1 cellular context compared by ENCODE assay signal in the genomic region with DNA sequence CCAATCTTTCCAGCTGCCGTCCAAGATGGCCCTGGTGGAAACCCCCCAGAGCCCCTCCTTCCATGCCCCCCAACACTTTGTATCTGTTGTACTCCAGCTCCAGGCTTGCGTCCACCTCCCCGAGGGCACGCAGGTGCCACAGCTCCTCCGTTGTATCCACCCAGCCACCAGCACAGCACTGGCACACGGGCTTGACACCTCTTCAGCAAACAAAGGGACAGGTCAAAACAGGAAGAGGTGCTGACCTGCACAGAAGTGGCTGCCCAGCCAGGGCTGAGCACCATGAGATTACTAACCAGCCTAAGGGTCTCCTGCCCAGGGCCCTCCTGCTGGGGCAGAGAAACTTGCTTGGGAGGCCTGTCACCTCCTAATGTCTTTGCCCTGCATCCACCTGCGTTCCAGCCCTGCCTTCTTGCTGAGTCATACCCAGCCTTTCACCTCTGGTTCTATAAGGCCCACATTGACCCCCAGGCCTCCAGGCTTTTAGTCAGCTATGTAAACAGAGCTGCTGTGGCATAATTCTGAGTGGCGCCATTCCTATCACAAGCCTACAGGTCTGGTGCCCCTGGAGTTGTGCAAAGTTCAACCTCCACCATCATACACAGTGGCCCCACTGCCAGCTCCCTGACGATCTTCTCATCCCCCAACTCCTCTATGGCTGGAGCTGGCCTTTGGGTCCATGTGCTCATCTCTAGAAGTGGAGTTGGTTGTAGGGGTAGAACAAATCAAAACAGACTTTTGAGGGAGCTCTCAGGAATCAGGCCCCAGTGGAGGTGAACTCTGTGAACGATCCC.
TF ChIP-seq lines count a peak whose summit lies in the region.

No MANE protein-coding gene starts in this region.

TF ChIP-seq in HepG2, 621 proteins besides CTCF, POLR2A, EP300 and RAD21 (continued from another document and continues in another):
- TF ChIP-seq, protein P1, sequence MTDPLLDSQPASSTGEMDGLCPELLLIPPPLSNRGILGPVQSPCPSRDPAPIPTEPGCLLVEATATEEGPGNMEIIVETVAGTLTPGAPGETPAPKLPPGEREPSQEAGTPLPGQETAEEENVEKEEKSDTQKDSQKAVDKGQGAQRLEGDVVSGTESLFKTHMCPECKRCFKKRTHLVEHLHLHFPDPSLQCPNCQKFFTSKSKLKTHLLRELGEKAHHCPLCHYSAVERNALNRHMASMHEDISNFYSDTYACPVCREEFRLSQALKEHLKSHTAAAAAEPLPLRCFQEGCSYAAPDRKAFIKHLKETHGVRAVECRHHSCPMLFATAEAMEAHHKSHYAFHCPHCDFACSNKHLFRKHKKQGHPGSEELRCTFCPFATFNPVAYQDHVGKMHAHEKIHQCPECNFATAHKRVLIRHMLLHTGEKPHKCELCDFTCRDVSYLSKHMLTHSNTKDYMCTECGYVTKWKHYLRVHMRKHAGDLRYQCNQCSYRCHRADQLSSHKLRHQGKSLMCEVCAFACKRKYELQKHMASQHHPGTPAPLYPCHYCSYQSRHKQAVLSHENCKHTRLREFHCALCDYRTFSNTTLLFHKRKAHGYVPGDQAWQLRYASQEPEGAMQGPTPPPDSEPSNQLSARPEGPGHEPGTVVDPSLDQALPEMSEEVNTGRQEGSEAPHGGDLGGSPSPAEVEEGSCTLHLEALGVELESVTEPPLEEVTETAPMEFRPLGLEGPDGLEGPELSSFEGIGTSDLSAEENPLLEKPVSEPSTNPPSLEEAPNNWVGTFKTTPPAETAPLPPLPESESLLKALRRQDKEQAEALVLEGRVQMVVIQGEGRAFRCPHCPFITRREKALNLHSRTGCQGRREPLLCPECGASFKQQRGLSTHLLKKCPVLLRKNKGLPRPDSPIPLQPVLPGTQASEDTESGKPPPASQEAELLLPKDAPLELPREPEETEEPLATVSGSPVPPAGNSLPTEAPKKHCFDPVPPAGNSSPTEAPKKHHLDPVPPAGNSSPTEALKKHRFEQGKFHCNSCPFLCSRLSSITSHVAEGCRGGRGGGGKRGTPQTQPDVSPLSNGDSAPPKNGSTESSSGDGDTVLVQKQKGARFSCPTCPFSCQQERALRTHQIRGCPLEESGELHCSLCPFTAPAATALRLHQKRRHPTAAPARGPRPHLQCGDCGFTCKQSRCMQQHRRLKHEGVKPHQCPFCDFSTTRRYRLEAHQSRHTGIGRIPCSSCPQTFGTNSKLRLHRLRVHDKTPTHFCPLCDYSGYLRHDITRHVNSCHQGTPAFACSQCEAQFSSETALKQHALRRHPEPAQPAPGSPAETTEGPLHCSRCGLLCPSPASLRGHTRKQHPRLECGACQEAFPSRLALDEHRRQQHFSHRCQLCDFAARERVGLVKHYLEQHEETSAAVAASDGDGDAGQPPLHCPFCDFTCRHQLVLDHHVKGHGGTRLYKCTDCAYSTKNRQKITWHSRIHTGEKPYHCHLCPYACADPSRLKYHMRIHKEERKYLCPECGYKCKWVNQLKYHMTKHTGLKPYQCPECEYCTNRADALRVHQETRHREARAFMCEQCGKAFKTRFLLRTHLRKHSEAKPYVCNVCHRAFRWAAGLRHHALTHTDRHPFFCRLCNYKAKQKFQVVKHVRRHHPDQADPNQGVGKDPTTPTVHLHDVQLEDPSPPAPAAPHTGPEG (CRISPR knock-in tag; IDR thresholded peaks at IDR 0.05) = 0 out of 2 replicates have a peak, but pooled peaks have one; percentile 72
- no peak for TF ChIP-seq ISX (CRISPR knock-in tag; conservative IDR thresholded peaks at IDR 0.05)
- TF ChIP-seq PRMT3 (CRISPR knock-in tag; IDR thresholded peaks at IDR 0.05; ENCODE audit: borderline replicate concordance, low read depth) = no peak
- TF ChIP-seq, protein P2, sequence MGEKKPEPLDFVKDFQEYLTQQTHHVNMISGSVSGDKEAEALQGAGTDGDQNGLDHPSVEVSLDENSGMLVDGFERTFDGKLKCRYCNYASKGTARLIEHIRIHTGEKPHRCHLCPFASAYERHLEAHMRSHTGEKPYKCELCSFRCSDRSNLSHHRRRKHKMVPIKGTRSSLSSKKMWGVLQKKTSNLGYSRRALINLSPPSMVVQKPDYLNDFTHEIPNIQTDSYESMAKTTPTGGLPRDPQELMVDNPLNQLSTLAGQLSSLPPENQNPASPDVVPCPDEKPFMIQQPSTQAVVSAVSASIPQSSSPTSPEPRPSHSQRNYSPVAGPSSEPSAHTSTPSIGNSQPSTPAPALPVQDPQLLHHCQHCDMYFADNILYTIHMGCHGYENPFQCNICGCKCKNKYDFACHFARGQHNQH (CRISPR knock-in tag; IDR thresholded peaks at IDR 0.05) = peak; percentile 91
- no peak for TF ChIP-seq CAMTA2 (CRISPR knock-in tag; IDR thresholded peaks at IDR 0.05; ENCODE audit: borderline replicate concordance)
- no peak for TF ChIP-seq ZSCAN31 (CRISPR knock-in tag; IDR thresholded peaks at IDR 0.05; ENCODE audit: low read depth)
- TF ChIP-seq RBFOX2 (IDR thresholded peaks at IDR 0.05; ENCODE audit: low read depth, low read length) = no peak
- TF ChIP-seq ZSCAN22 (CRISPR knock-in tag; IDR thresholded peaks at IDR 0.05) = peak; percentile 99
- peak; percentile 38; the same call in 1 of the 2 replicates for TF ChIP-seq NFYC (CRISPR knock-in tag; IDR thresholded peaks at IDR 0.05)
- TF ChIP-seq ZFY (CRISPR knock-in tag; IDR thresholded peaks at IDR 0.05) = peak; percentile 82
- TF ChIP-seq TCF12 (IDR thresholded peaks at IDR 0.05) = no peak
- peak; percentile 47; the same call in 1 of the 2 replicates for TF ChIP-seq TCF12 (CRISPR knock-in tag; IDR thresholded peaks at IDR 0.05)
- TF ChIP-seq RFX1 (IDR thresholded peaks at IDR 0.05) = no peak
- peak; percentile 48 for TF ChIP-seq ZNF143 (CRISPR knock-in tag; IDR thresholded peaks at IDR 0.05)
- TF ChIP-seq SMC3 (IDR thresholded peaks at IDR 0.05; ENCODE audit: low read length) = peak; percentile 24; the same call in 1 of the 2 replicates
- no peak for TF ChIP-seq HMGA1 (CRISPR knock-in tag; conservative IDR thresholded peaks at IDR 0.05)
- no peak; the same call in 1 of the 2 replicates for TF ChIP-seq KDM5A (IDR thresholded peaks at IDR 0.05; ENCODE audit: borderline replicate concordance, low read length)
- 0 out of 2 replicates have a peak, but pooled peaks have one; percentile 19 for TF ChIP-seq ZNF646 (CRISPR knock-in tag; IDR thresholded peaks at IDR 0.05)
- TF ChIP-seq SPEN (CRISPR knock-in tag; IDR thresholded peaks at IDR 0.05; ENCODE audit: low read depth) = peak; percentile 70; the same call in 1 of the 2 replicates
- peak; percentile 97 for TF ChIP-seq PPARG (CRISPR knock-in tag; conservative IDR thresholded peaks at IDR 0.05)
- no peak for TF ChIP-seq ZNF839 (CRISPR knock-in tag; IDR thresholded peaks at IDR 0.05; ENCODE audit: borderline replicate concordance)
- no peak for TF ChIP-seq ZNF451 (CRISPR knock-in tag; IDR thresholded peaks at IDR 0.05)
- TF ChIP-seq NR2F2 (IDR thresholded peaks at IDR 0.05; ENCODE audit: borderline replicate concordance, low read depth) = peak; percentile 93
- TF ChIP-seq FLYWCH1 (CRISPR knock-in tag; IDR thresholded peaks at IDR 0.05) = no peak
- TF ChIP-seq CHD2 (IDR thresholded peaks at IDR 0.05; ENCODE audit: low read depth, low read length) = no peak
- 0 out of 2 replicates have a peak, but pooled peaks have one; percentile 34 for TF ChIP-seq ZNF337 (CRISPR knock-in tag; IDR thresholded peaks at IDR 0.05; ENCODE audit: borderline replicate concordance, low read depth)
- peak; percentile 92 for TF ChIP-seq ZNF331 (CRISPR knock-in tag; IDR thresholded peaks at IDR 0.05)
- TF ChIP-seq CENPX (CRISPR knock-in tag; IDR thresholded peaks at IDR 0.05) = no peak
- TF ChIP-seq, protein P3, sequence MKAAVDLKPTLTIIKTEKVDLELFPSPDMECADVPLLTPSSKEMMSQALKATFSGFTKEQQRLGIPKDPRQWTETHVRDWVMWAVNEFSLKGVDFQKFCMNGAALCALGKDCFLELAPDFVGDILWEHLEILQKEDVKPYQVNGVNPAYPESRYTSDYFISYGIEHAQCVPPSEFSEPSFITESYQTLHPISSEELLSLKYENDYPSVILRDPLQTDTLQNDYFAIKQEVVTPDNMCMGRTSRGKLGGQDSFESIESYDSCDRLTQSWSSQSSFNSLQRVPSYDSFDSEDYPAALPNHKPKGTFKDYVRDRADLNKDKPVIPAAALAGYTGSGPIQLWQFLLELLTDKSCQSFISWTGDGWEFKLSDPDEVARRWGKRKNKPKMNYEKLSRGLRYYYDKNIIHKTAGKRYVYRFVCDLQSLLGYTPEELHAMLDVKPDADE (CRISPR knock-in tag; IDR thresholded peaks at IDR 0.05) = no peak
- TF ChIP-seq SAP130 (CRISPR knock-in tag; IDR thresholded peaks at IDR 0.05; ENCODE audit: low read depth) = peak; percentile 94
- TF ChIP-seq, protein P4, sequence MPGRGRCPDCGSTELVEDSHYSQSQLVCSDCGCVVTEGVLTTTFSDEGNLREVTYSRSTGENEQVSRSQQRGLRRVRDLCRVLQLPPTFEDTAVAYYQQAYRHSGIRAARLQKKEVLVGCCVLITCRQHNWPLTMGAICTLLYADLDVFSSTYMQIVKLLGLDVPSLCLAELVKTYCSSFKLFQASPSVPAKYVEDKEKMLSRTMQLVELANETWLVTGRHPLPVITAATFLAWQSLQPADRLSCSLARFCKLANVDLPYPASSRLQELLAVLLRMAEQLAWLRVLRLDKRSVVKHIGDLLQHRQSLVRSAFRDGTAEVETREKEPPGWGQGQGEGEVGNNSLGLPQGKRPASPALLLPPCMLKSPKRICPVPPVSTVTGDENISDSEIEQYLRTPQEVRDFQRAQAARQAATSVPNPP (CRISPR knock-in tag; IDR thresholded peaks at IDR 0.05) = no peak
- no peak for TF ChIP-seq ZNF317 (CRISPR knock-in tag; IDR thresholded peaks at IDR 0.05)
- TF ChIP-seq SP1 (IDR thresholded peaks at IDR 0.05) = no peak
- no peak for TF ChIP-seq SP1 (CRISPR knock-in tag; IDR thresholded peaks at IDR 0.05)
- TF ChIP-seq, protein P5, sequence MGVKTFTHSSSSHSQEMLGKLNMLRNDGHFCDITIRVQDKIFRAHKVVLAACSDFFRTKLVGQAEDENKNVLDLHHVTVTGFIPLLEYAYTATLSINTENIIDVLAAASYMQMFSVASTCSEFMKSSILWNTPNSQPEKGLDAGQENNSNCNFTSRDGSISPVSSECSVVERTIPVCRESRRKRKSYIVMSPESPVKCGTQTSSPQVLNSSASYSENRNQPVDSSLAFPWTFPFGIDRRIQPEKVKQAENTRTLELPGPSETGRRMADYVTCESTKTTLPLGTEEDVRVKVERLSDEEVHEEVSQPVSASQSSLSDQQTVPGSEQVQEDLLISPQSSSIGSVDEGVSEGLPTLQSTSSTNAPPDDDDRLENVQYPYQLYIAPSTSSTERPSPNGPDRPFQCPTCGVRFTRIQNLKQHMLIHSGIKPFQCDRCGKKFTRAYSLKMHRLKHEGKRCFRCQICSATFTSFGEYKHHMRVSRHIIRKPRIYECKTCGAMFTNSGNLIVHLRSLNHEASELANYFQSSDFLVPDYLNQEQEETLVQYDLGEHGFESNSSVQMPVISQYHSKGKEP (CRISPR knock-in tag; IDR thresholded peaks at IDR 0.05) = no peak
- TF ChIP-seq NFIB (CRISPR knock-in tag; IDR thresholded peaks at IDR 0.05; ENCODE audit: borderline replicate concordance) = no peak
- no peak for TF ChIP-seq TERF1 (CRISPR knock-in tag; IDR thresholded peaks at IDR 0.05)
